In the genomic region with DNA sequence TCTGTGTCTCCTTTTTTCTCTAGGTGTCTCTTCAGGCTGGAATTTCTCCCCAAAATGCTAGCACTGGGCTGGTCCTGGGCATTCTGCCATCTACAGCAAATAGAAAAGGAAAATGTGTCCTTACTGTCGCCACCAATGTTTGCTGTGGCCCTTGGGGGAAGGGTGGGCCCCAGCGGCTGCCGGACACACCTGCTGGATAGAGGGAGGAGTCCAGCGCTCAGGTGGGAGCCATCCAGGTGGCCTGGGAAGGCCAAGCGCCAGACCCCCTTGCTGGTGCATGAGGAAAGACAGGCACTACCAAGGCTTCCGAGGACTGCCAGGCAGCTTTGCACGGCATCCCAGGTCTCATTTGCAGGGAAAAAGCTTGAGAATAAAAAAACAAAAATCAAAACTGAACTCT, we compare ENCODE assay signal across 1 cellular context.
TF ChIP-seq lines count a peak whose summit lies in the region.

No MANE protein-coding gene starts in this region.

TF ChIP-seq in GM23338, 12 proteins besides CTCF, POLR2A, EP300 and RAD21 (continued from another document):
- TF ChIP-seq ZNF462 (CRISPR knock-in tag; IDR thresholded peaks at IDR 0.05) (no peak), JUNB (IDR thresholded peaks at IDR 0.05; ENCODE audit: unreplicated experiment) (no peak), EZH2phosphoT487 (IDR thresholded peaks at IDR 0.05; ENCODE audit: unreplicated experiment) (no peak), CREB1 (CRISPR knock-in tag; IDR thresholded peaks at IDR 0.05; ENCODE audit: low read depth) (no peak), REST (IDR thresholded peaks at IDR 0.05; ENCODE audit: unreplicated experiment) (no peak), STAT1 (IDR thresholded peaks at IDR 0.05; ENCODE audit: unreplicated experiment) (no peak), POLR2AphosphoS5 (IDR thresholded peaks at IDR 0.05; ENCODE audit: low read depth) (no peak), NANOG (IDR thresholded peaks at IDR 0.05; ENCODE audit: borderline replicate concordance) (no peak), ZNF331 (CRISPR knock-in tag; IDR thresholded peaks at IDR 0.05; ENCODE audit: low read depth) (no peak), EZH2 (IDR thresholded peaks at IDR 0.05; ENCODE audit: low read depth, unreplicated experiment) (no peak)
- TF ChIP-seq, protein P1, sequence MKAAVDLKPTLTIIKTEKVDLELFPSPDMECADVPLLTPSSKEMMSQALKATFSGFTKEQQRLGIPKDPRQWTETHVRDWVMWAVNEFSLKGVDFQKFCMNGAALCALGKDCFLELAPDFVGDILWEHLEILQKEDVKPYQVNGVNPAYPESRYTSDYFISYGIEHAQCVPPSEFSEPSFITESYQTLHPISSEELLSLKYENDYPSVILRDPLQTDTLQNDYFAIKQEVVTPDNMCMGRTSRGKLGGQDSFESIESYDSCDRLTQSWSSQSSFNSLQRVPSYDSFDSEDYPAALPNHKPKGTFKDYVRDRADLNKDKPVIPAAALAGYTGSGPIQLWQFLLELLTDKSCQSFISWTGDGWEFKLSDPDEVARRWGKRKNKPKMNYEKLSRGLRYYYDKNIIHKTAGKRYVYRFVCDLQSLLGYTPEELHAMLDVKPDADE (IDR thresholded peaks at IDR 0.05) = no peak
